In genomic region chr12:56079729-56080555, GRCh38 we compare ENCODE assay signal across 8 cellular contexts. TPM values are rescaled to one million over a fixed set of nuclear protein-coding genes. Genes with fewer than 3 reads are reported as not detected.
DNase-seq lines count a peak whose midpoint lies in the region; ATAC-seq, FAIRE-seq and TF ChIP-seq lines count a peak whose summit lies in the region.

Gene ERBB3, plus strand, starts transcription at chr12:56080165. Its CDS starts 136 bp downstream, at chr12:56080301.

- peaks cover 6% of the 10 kb centered on the region for H3K27me3 Mint-ChIP-seq in astrocyte (ENCODE audit: low read depth, unreplicated experiment)

- no peak for TF ChIP-seq CTCF in astrocyte (IDR thresholded peaks at IDR 0.05; ENCODE audit: insufficient read depth, low read depth, low read length)

- H2AFZ ChIP-seq in astrocyte (ENCODE audit: low read depth, low read length): peak within 1 kb of the TSS; percentile 95

- H3K27me3 ChIP-seq in MG63 (no peaks in the 10 kb centered on the region), astrocyte (ENCODE audit: insufficient read depth, low read length) (peaks cover 26% of the 10 kb centered on the region), rectal smooth muscle tissue (ENCODE audit: control insufficient read depth, insufficient read depth, low read length) (no peaks in the 10 kb centered on the region)

- no peaks in the 10 kb centered on the region for H3K4me1 Mint-ChIP-seq in astrocyte (ENCODE audit: low read depth, unreplicated experiment)

- H3K36me3 Mint-ChIP-seq in astrocyte (ENCODE audit: low read depth, unreplicated experiment): peaks cover 2% of the 10 kb centered on the region

- no peak for FAIRE-seq in astrocyte (lab: Jason Lieb, UNC)

- H3K4me3 ChIP-seq in MG63 (peak within 1 kb of the TSS; percentile 51), astrocyte (ENCODE audit: insufficient read depth, low read depth, low read length) (peak within 1 kb of the TSS; percentile 68), rectal smooth muscle tissue (ENCODE audit: low read length) (peak within 1 kb of the TSS; percentile 72)

- no peak for ATAC-seq in HG02970 (IDR thresholded peaks at IDR 0.05; ENCODE audit: low FRiP score, unreplicated experiment)

- H3K36me3 ChIP-seq in MG63 (no peaks in the 10 kb centered on the region), astrocyte (ENCODE audit: insufficient read depth, low read length) (no peaks in the 10 kb centered on the region), rectal smooth muscle tissue (ENCODE audit: control insufficient read depth, insufficient read depth, low read length) (peaks cover 2% of the 10 kb centered on the region)

- peak within 1 kb of the TSS; percentile 78 for H3K4me3 Mint-ChIP-seq in astrocyte (ENCODE audit: unreplicated experiment)

- H3K4me1 ChIP-seq in astrocyte (ENCODE audit: insufficient read depth, low read length) (peaks cover 6% of the 10 kb centered on the region), rectal smooth muscle tissue (ENCODE audit: control insufficient read depth, insufficient read depth, low read length) (no peaks in the 10 kb centered on the region)

- DNase-seq in SIG-M5 treated with dmso at 0.1 percent for 504 hours (lab: John Stamatoyannopoulos, UW; ENCODE audit: unreplicated experiment): peak; percentile 86
- no peak for DNase-seq in SIG-M5 (lab: John Stamatoyannopoulos, UW)
- DNase-seq in MG63: peak; percentile 91
- peak in 4 of 5 experiments; percentile 45 to 66 (median 50) for DNase-seq in T-helper 2 cell
- peak; percentile 81 for DNase-seq in astrocyte (ENCODE audit: low read depth)
- DNase-seq in hippocampal formation (lab: John Stamatoyannopoulos, UW): peak; percentile 67 to 72

- no peaks in the 10 kb centered on the region for H3K79me2 ChIP-seq in astrocyte (ENCODE audit: insufficient read depth, low read length)

- H3K9me3 Mint-ChIP-seq in astrocyte (ENCODE audit: unreplicated experiment): no peaks in the 10 kb centered on the region

- peak within 1 kb of the TSS; percentile 99 for H3K4me2 ChIP-seq in astrocyte (ENCODE audit: low read length)

- H3K27ac ChIP-seq in astrocyte (ENCODE audit: low read depth, low read length): no peak within 1 kb of the TSS
- H3K27ac ChIP-seq in rectal smooth muscle tissue (ENCODE audit: low read depth, low read length): peak within 1 kb of the TSS; percentile 61

- H3K9ac ChIP-seq in astrocyte (ENCODE audit: low read length) (peak within 1 kb of the TSS; percentile 68), rectal smooth muscle tissue (ENCODE audit: low read length) (peak within 1 kb of the TSS; percentile 75)

- no peaks in the 10 kb centered on the region for H4K20me1 ChIP-seq in astrocyte (ENCODE audit: insufficient read depth, low read length)

- no peaks in the 10 kb centered on the region for H3K9me3 ChIP-seq in MG63
- H3K9me3 ChIP-seq in astrocyte (ENCODE audit: insufficient read depth, low read depth, low read length): no peaks in the 10 kb centered on the region

- H3K27ac Mint-ChIP-seq in astrocyte (ENCODE audit: unreplicated experiment): no peak within 1 kb of the TSS

RNA-seq across cellular contexts. Expression of gene ERBB3, which starts in this region (rescaled TPM):
- 0.56 TPM in 1 of 2 replicates, not detected in the other for total RNA-seq in MG63 (2014; rRNA removed; shearing (Covaris generic); ENCODE audit: low replicate concordance)
- total RNA-seq in astrocyte: 2.6 and 3.8 TPM in 2 replicates

Comparison
In these comparisons a context has a peak if more than half of its experiments do, and no peak if none do; other contexts are left out.
1. Peak in DNase-seq and H3K4me3 ChIP-seq in MG63; RNA of the gene not detected or under 1 TPM.